14 cellular contexts compared by ENCODE assay signal in genomic region chr14:92516966-92517350, GRCh38. TPM values are rescaled to one million over a fixed set of nuclear protein-coding genes. Genes with fewer than 3 reads are reported as not detected.
DNase-seq lines count a peak whose midpoint lies in the region; ATAC-seq lines count a peak whose summit lies in the region.
"Had no signal": no experiment of that assay in that cellular context is flagged by ENCODE, and none has a peak within 500 bp of the region (broad histone marks: within the 10 kb centered on the region; RNA-seq: fewer than 3 reads in every experiment).

No MANE protein-coding gene starts in this region.

- peaks cover 10 to 13% (median 12%) of the 10 kb centered on the region in 3 donors for H3K36me3 Mint-ChIP-seq in immature natural killer cell

- H3K4me1 Mint-ChIP-seq in immature natural killer cell, result peaks cover 82 to 83% of the 10 kb centered on the region in 2 donors

- peaks cover 0 to 14% (median 6%) of the 10 kb centered on the region in 3 donors for H3K27me3 Mint-ChIP-seq in immature natural killer cell (ENCODE audit: low read depth in 3 of 3)

- no peaks in the 10 kb centered on the region for H3K9me3 Mint-ChIP-seq in immature natural killer cell

- peak overlapping the region; percentile 95 to 100 (median 98) for H3K27ac Mint-ChIP-seq in immature natural killer cell
- H3K27ac Mint-ChIP-seq: activated naive CD4-positive, alpha-beta T cell treated with anti-CD3 and anti-CD28 coated beads for 36 hours had no signal

- H3K4me3 Mint-ChIP-seq in immature natural killer cell, result peak overlapping the region; percentile 83 to 90 (median 83)
- H3K4me3 Mint-ChIP-seq: activated naive CD4-positive, alpha-beta T cell treated with anti-CD3 and anti-CD28 coated beads for 36 hours had no signal

- ATAC-seq in HG02571 (IDR thresholded peaks at IDR 0.05; ENCODE audit: unreplicated experiment), result no peak
- ATAC-seq: HCT116 had no signal

- DNase-seq in NCI-H82 (lab: John Stamatoyannopoulos, UW) (peak; percentile 27), NCI-H82 treated with DMSO at 0.1 percent for 48 hours (lab: John Stamatoyannopoulos, UW; ENCODE audit: unreplicated experiment) (no peak), immature natural killer cell (peak in 1 of 3 donors; percentile 39), SKM-1 treated with dmso at 0.1 percent for 144 hours (lab: John Stamatoyannopoulos, UW; ENCODE audit: unreplicated experiment) (no peak)
- peak; percentile 54 to 71 for DNase-seq in activated CD8-positive, alpha-beta memory T cell treated with anti-CD3 and anti-CD28 coated beads for 4 hours (ENCODE audit: low read depth in 2 of 2)
- peak; percentile 71 to 75 for DNase-seq in stimulated activated CD8-positive, alpha-beta memory T cell treated with anti-CD3 and anti-CD28 coated beads, Interleukin-7, amount 100 ng/mL, for 4 hours (ENCODE audit: low read depth in 2 of 2)
- no peak for DNase-seq in activated naive CD4-positive, alpha-beta T cell treated with Interleukin-2 at 50 U/mL for 16 hours
- DNase-seq: 8988T; activated naive CD4-positive, alpha-beta T cell treated with anti-CD3 and anti-CD28 coated beads for 36 hours; NCI-H1930; NK-92 treated with Interleukin-12 subunit alpha and Interleukin-12 subunit beta, amount 100 ng/mL, for 24 hours; SIG-M5 had no signal

RNA-seq across cellular contexts. Expression of gene RIN3, which starts 3.4 kb away (rescaled TPM):
- 100 to 1,000 TPM in 1 of 3 donors, 10 to 100 TPM in 2; 38.8 to 131 (median 60.1) TPM for polyA plus RNA-seq in immature natural killer cell

Comparison
In these comparisons a context has a peak if more than half of its experiments do, and no peak if none do; other contexts are left out.
1. DNase-seq: peak in NCI-H82 (single experiment), activated CD8-positive, alpha-beta memory T cell treated with anti-CD3 and anti-CD28 coated beads for 4 hours (2 of 2) and stimulated activated CD8-positive, alpha-beta memory T cell treated with anti-CD3 and anti-CD28 coated beads, Interleukin-7, amount 100 ng/mL, for 4 hours (2 of 2); none in NCI-H82 treated with DMSO at 0.1 percent for 48 hours (single experiment), activated naive CD4-positive, alpha-beta T cell treated with Interleukin-2 at 50 U/mL for 16 hours (single experiment) and SKM-1 treated with dmso at 0.1 percent for 144 hours (single experiment).